ENCODE assay signal across 21 cellular contexts in the genomic region with DNA sequence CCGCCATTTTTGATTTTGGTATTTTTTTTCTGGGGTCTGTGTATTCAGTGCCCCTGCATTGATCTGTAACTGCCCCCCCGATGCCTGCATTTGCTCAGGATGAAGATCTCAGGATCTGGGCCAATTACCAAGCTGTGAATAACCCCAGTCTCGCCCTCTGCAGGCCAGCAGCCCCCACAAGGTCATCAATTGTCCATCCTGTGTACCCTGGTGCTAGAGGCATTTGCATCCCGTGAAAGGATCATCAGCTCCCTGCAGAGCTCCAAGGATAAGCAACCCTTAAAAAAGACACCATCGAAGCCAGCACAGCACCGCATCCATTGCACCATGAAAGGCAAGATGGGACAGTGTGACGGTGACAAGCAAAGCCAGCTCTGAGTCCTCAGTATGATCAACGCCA.
"Had no signal": no experiment of that assay in that cellular context is flagged by ENCODE, and none has a peak within 500 bp of the region (broad histone marks: within the 10 kb centered on the region; RNA-seq: fewer than 3 reads in every experiment).

No MANE protein-coding gene starts in this region.

- ATAC-seq: activated T-helper 17 cell treated with anti-CD3 and anti-CD28 coated beads, Interleukin-2, amount 50 U/mL, for 72 hours; left ventricle myocardium superior; natural killer cell; right cardiac atrium had no signal

- H3K4me3 ChIP-seq: ascending aorta, breast epithelium, prostate gland, skin epidermis, tibial artery, uterus had no signal

- H3K36me3 ChIP-seq: ascending aorta, breast epithelium, prostate gland, tibial artery, uterus had no signal

- H3K9me3 Mint-ChIP-seq: activated B cell treated with CpG ODN at 0.5 μM for 24 hours; activated T-helper 17 cell treated with anti-CD3 and anti-CD28 coated beads, Interleukin-2, amount 50 U/mL, for 72 hours; memory B cell; natural killer cell had no signal

- H3K4me1 Mint-ChIP-seq: activated B cell treated with CpG ODN at 0.5 μM for 24 hours; activated CD4-positive, alpha-beta T cell treated with anti-CD3 and anti-CD28 coated beads, Interleukin-2, amount 10 ng/mL, durations not matched to agents 7 days and 5 days; activated naive CD4-positive, alpha-beta T cell treated with anti-CD3 and anti-CD28 coated beads, Interleukin-2, amount 10 ng/mL, durations not matched to agents 7 days and 5 days; activated T-helper 17 cell treated with anti-CD3 and anti-CD28 coated beads, Interleukin-2, amount 50 U/mL, for 72 hours; memory B cell; natural killer cell had no signal

- H3K36me3 Mint-ChIP-seq: activated naive CD4-positive, alpha-beta T cell treated with anti-CD3 and anti-CD28 coated beads, Interleukin-2, amount 10 ng/mL, durations not matched to agents 7 days and 5 days; memory B cell; natural killer cell had no signal

- H3K9me3 ChIP-seq: ascending aorta, breast epithelium, prostate gland, tibial artery, uterus had no signal

- H3K27me3 Mint-ChIP-seq: activated B cell treated with CpG ODN at 0.5 μM for 24 hours; activated CD4-positive, alpha-beta T cell treated with anti-CD3 and anti-CD28 coated beads, Interleukin-2, amount 10 ng/mL, durations not matched to agents 7 days and 5 days; activated naive CD4-positive, alpha-beta T cell treated with anti-CD3 and anti-CD28 coated beads, Interleukin-2, amount 10 ng/mL, durations not matched to agents 7 days and 5 days; activated T-helper 17 cell treated with anti-CD3 and anti-CD28 coated beads, Interleukin-2, amount 50 U/mL, for 72 hours had no signal

- H3K27ac Mint-ChIP-seq: activated B cell treated with CpG ODN at 0.5 μM for 24 hours; activated CD4-positive, alpha-beta T cell treated with anti-CD3 and anti-CD28 coated beads, Interleukin-2, amount 10 ng/mL, durations not matched to agents 7 days and 5 days; activated naive CD4-positive, alpha-beta T cell treated with anti-CD3 and anti-CD28 coated beads, Interleukin-2, amount 10 ng/mL, durations not matched to agents 7 days and 5 days; activated T-helper 17 cell treated with anti-CD3 and anti-CD28 coated beads, Interleukin-2, amount 50 U/mL, for 72 hours; memory B cell; natural killer cell; T-helper 1 cell treated with Interleukin-12 subunit alpha and Interleukin-12 subunit beta and Interleukin-4 antibody, amounts not matched to agents 30 μg/mL and 1 μg/mL, for 36 hours had no signal

- DNase-seq: activated B cell treated with CpG ODN at 0.5 μM for 24 hours; activated CD4-positive, alpha-beta T cell treated with anti-CD3 and anti-CD28 coated beads, Interleukin-2, amount 10 ng/mL, durations not matched to agents 7 days and 5 days; activated CD8-positive, alpha-beta memory T cell treated with anti-CD3 and anti-CD28 coated beads for 24 hours; activated naive CD4-positive, alpha-beta T cell treated with anti-CD3 and anti-CD28 coated beads, Interleukin-2, amount 10 ng/mL, durations not matched to agents 7 days and 5 days; dermis blood vessel endothelial cell; head of caudate nucleus; left ventricle myocardium superior; natural killer cell; right cardiac atrium; stimulated activated CD4-positive, alpha-beta T cell treated with anti-CD3 and anti-CD28 coated beads, Interleukin-15, amount 100 ng/mL, for 24 hours; stimulated activated CD4-positive, alpha-beta T cell treated with anti-CD3 and anti-CD28 coated beads, Interleukin-4, amount 100 ng/mL, for 24 hours; stimulated activated naive CD4-positive, alpha-beta T cell; tibial artery; uterus had no signal

- H3K4me1 ChIP-seq: ascending aorta, breast epithelium, prostate gland, tibial artery, uterus had no signal

- H3K4me3 Mint-ChIP-seq: activated B cell treated with CpG ODN at 0.5 μM for 24 hours; activated CD4-positive, alpha-beta T cell treated with anti-CD3 and anti-CD28 coated beads, Interleukin-2, amount 10 ng/mL, durations not matched to agents 7 days and 5 days; activated naive CD4-positive, alpha-beta T cell treated with anti-CD3 and anti-CD28 coated beads, Interleukin-2, amount 10 ng/mL, durations not matched to agents 7 days and 5 days; activated T-helper 17 cell treated with anti-CD3 and anti-CD28 coated beads, Interleukin-2, amount 50 U/mL, for 72 hours; memory B cell; natural killer cell; T-helper 1 cell treated with Interleukin-12 subunit alpha and Interleukin-12 subunit beta and Interleukin-4 antibody, amounts not matched to agents 30 μg/mL and 1 μg/mL, for 36 hours had no signal

- H3K27ac ChIP-seq: ascending aorta, breast epithelium, prostate gland, skin epidermis, tibial artery, uterus had no signal

- H3K27me3 ChIP-seq: ascending aorta, breast epithelium, tibial artery, uterus had no signal
